18 cellular contexts compared by ENCODE assay signal in genomic region chr2:44197806-44198205, GRCh38. TPM values are rescaled to one million over a fixed set of nuclear protein-coding genes. Genes with fewer than 3 reads are reported as not detected.
DNase-seq lines count a peak whose midpoint lies in the region; ATAC-seq, FAIRE-seq and TF ChIP-seq lines count a peak whose summit lies in the region.
"Had no signal": no experiment of that assay in that cellular context is flagged by ENCODE, and none has a peak within 500 bp of the region (broad histone marks: within the 10 kb centered on the region; RNA-seq: fewer than 3 reads in every experiment).

No MANE protein-coding gene starts in this region.

- ATAC-seq in activated naive CD4-positive, alpha-beta T cell treated with anti-CD3 and anti-CD28 coated beads, Interleukin-2, amount 50 U/mL, for 72 hours = no peak
- no peak for ATAC-seq in activated T-helper 17 cell treated with anti-CD3 and anti-CD28 coated beads, Interleukin-2, amount 50 U/mL, for 72 hours (replicated peaks)
- no peak for ATAC-seq in HG02884 (IDR thresholded peaks at IDR 0.05; ENCODE audit: unreplicated experiment)
- ATAC-seq in HG02852 (IDR thresholded peaks at IDR 0.05; ENCODE audit: unreplicated experiment) = no peak
- ATAC-seq: HCT116 had no signal

- peak overlapping the region; percentile 51 for H3K27ac Mint-ChIP-seq in activated naive CD4-positive, alpha-beta T cell treated with anti-CD3 and anti-CD28 coated beads, Interleukin-2, amount 50 U/mL, for 24 hours
- no peak overlapping the region for H3K27ac Mint-ChIP-seq in activated naive CD4-positive, alpha-beta T cell treated with anti-CD3 and anti-CD28 coated beads, Interleukin-2, amount 50 U/mL, for 72 hours
- H3K27ac Mint-ChIP-seq in activated T-helper 17 cell treated with anti-CD3 and anti-CD28 coated beads, Interleukin-2, amount 50 U/mL, for 72 hours = peak overlapping the region; percentile 25
- H3K27ac Mint-ChIP-seq: IgD-negative memory B cell had no signal

- no peak for DNase-seq in activated naive CD4-positive, alpha-beta T cell treated with anti-CD3 and anti-CD28 coated beads, Interleukin-2, amount 50 U/mL, for 72 hours (ENCODE audit: low spot score in 2 of 2)
- DNase-seq in NCI-H524 treated with DMSO at 0.1 percent for 48 hours (lab: John Stamatoyannopoulos, UW) (peak; percentile 81), D721Med (ENCODE audit: insufficient read length, low spot score) (no peak), T1000 (lab: John Stamatoyannopoulos, UW) (no peak)
- DNase-seq: 8988T; AML-193; Caco-2; CD8-positive, alpha-beta memory T cell; DMS79 had no signal

- FAIRE-seq in D721Med (lab: Jason Lieb, UNC) = no peak
- FAIRE-seq: G401.6, GM12891, GM19239 had no signal

- TF ChIP-seq CTCF in D721Med (IDR thresholded peaks at IDR 0.05; ENCODE audit: insufficient read depth, missing control alignments) = no peak

- H3K4me3 Mint-ChIP-seq in activated naive CD4-positive, alpha-beta T cell treated with anti-CD3 and anti-CD28 coated beads, Interleukin-2, amount 50 U/mL, for 24 hours = no peak overlapping the region
- no peak overlapping the region for H3K4me3 Mint-ChIP-seq in activated T-helper 17 cell treated with anti-CD3 and anti-CD28 coated beads, Interleukin-2, amount 50 U/mL, for 72 hours

- peaks cover 25% of the 10 kb centered on the region for H3K36me3 Mint-ChIP-seq in activated naive CD4-positive, alpha-beta T cell treated with anti-CD3 and anti-CD28 coated beads, Interleukin-2, amount 50 U/mL, for 24 hours
- H3K36me3 Mint-ChIP-seq in activated naive CD4-positive, alpha-beta T cell treated with anti-CD3 and anti-CD28 coated beads, Interleukin-2, amount 50 U/mL, for 72 hours = peaks cover 14 to 29% of the 10 kb centered on the region in 2 donors
- peaks cover 63% of the 10 kb centered on the region for H3K36me3 Mint-ChIP-seq in activated T-helper 17 cell treated with anti-CD3 and anti-CD28 coated beads, Interleukin-2, amount 50 U/mL, for 72 hours (ENCODE audit: low read depth)

- H3K4me1 Mint-ChIP-seq in activated naive CD4-positive, alpha-beta T cell treated with anti-CD3 and anti-CD28 coated beads, Interleukin-2, amount 50 U/mL, for 24 hours = peaks cover 68% of the 10 kb centered on the region
- H3K4me1 Mint-ChIP-seq in activated T-helper 17 cell treated with anti-CD3 and anti-CD28 coated beads, Interleukin-2, amount 50 U/mL, for 72 hours = peaks cover 31% of the 10 kb centered on the region

- H3K9me3 Mint-ChIP-seq in activated naive CD4-positive, alpha-beta T cell treated with anti-CD3 and anti-CD28 coated beads, Interleukin-2, amount 50 U/mL, for 24 hours = no peaks in the 10 kb centered on the region
- H3K9me3 Mint-ChIP-seq in activated naive CD4-positive, alpha-beta T cell treated with anti-CD3 and anti-CD28 coated beads, Interleukin-2, amount 50 U/mL, for 72 hours = peaks cover 0 to 4% of the 10 kb centered on the region in 2 donors
- no peaks in the 10 kb centered on the region for H3K9me3 Mint-ChIP-seq in activated T-helper 17 cell treated with anti-CD3 and anti-CD28 coated beads, Interleukin-2, amount 50 U/mL, for 72 hours
- H3K9me3 Mint-ChIP-seq: IgD-negative memory B cell had no signal

- H3K27me3 Mint-ChIP-seq in activated naive CD4-positive, alpha-beta T cell treated with anti-CD3 and anti-CD28 coated beads, Interleukin-2, amount 50 U/mL, for 24 hours = no peaks in the 10 kb centered on the region
- H3K27me3 Mint-ChIP-seq in activated T-helper 17 cell treated with anti-CD3 and anti-CD28 coated beads, Interleukin-2, amount 50 U/mL, for 72 hours = no peaks in the 10 kb centered on the region
- H3K27me3 Mint-ChIP-seq: CD8-positive, alpha-beta memory T cell; IgD-negative memory B cell had no signal

RNA-seq across cellular contexts. Expression of gene PPM1B, which starts 29.1 kb away (rescaled TPM):
- 10 to 100 TPM; 40.6 to 57.5 TPM for total RNA-seq in activated naive CD4-positive, alpha-beta T cell treated with anti-CD3 and anti-CD28 coated beads, Interleukin-2, amount 50 U/mL, for 72 hours
- total RNA-seq in activated T-helper 17 cell treated with anti-CD3 and anti-CD28 coated beads, Interleukin-2, amount 50 U/mL, for 72 hours = 10 to 100 TPM; 36.3 to 38.9 TPM

Comparison
In these comparisons a context has a peak if more than half of its experiments do, and no peak if none do; other contexts are left out.
1. H3K27ac Mint-ChIP-seq: peak in activated naive CD4-positive, alpha-beta T cell treated with anti-CD3 and anti-CD28 coated beads, Interleukin-2, amount 50 U/mL, for 24 hours (single experiment) and activated T-helper 17 cell treated with anti-CD3 and anti-CD28 coated beads, Interleukin-2, amount 50 U/mL, for 72 hours (single experiment); none in activated naive CD4-positive, alpha-beta T cell treated with anti-CD3 and anti-CD28 coated beads, Interleukin-2, amount 50 U/mL, for 72 hours (0 of 2).